Comparison of ENCODE assay signal across 1 cellular context in the genomic region with DNA sequence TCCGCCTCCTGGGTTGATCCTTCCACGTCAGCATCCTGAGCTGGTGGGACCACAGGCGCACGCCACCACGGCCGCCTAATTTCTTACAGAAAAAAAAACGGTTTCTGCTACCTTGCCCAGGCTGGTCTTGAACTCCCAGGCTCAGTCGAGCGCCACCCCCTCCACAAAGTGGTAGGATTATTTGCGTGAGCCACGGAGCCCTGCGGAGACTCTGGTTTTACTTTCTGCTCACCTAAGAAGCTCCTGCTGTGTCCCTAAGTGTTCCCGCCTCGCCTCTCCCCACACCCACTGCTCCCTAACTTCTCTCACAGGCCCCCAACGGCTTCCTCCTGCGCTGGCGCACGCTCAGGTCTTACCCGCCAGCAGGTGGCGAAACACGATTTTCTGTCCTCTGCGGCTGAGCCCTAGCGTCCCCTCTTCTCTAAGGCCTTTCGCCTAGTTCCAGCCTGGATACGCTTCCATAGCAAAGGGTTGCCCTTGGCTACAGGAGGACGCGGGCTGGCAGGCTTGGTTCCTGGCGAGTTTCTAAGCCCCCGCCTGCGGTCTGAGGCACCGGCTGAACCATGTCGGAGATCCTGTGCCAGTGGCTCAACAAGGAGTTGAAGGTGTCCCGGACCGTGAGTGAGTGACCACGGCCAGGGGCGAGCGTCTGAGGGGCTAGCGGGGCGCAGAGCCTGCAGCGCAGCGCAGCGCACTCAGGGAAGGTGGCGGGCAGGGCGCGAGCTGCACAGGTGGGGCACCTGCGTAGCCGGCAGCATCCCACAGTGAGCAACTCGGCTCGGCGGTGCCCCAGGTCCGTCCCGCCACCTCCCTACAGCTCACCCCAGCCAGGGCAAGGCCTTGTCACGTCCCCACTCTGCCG.
TF ChIP-seq lines count a peak whose summit lies in the region.

A gene with protein sequence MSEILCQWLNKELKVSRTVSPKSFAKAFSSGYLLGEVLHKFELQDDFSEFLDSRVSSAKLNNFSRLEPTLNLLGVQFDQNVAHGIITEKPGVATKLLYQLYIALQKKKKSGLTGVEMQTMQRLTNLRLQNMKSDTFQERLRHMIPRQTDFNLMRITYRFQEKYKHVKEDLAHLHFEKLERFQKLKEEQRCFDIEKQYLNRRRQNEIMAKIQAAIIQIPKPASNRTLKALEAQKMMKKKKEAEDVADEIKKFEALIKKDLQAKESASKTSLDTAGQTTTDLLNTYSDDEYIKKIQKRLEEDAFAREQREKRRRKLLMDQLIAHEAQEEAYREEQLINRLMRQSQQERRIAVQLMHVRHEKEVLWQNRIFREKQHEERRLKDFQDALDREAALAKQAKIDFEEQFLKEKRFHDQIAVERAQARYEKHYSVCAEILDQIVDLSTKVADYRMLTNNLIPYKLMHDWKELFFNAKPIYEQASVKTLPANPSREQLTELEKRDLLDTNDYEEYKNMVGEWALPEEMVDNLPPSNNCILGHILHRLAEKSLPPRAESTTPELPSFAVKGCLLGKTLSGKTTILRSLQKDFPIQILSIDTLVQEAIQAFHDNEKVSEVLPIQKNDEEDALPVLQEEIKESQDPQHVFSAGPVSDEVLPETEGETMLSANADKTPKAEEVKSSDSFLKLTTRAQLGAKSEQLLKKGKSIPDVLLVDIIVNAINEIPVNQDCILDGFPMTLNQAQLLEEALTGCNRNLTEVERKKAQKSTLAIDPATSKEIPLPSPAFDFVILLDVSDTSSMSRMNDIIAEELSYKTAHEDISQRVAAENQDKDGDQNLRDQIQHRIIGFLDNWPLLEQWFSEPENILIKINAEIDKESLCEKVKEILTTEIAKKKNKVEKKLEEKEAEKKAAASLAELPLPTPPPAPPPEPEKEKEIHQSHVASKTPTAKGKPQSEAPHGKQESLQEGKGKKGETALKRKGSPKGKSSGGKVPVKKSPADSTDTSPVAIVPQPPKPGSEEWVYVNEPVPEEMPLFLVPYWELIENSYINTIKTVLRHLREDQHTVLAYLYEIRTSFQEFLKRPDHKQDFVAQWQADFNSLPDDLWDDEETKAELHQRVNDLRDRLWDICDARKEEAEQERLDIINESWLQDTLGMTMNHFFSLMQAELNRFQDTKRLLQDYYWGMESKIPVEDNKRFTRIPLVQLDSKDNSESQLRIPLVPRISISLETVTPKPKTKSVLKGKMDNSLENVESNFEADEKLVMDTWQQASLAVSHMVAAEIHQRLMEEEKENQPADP (N-terminal part only) (plus strand): TSS at position 429 of the 862 bp plus-strand sequence. CDS start 135 bp downstream, at position 564.

TF ChIP-seq in A549, 52 proteins besides CTCF, POLR2A, EP300 and RAD21 (continued from another document):
- TF ChIP-seq, protein P1, sequence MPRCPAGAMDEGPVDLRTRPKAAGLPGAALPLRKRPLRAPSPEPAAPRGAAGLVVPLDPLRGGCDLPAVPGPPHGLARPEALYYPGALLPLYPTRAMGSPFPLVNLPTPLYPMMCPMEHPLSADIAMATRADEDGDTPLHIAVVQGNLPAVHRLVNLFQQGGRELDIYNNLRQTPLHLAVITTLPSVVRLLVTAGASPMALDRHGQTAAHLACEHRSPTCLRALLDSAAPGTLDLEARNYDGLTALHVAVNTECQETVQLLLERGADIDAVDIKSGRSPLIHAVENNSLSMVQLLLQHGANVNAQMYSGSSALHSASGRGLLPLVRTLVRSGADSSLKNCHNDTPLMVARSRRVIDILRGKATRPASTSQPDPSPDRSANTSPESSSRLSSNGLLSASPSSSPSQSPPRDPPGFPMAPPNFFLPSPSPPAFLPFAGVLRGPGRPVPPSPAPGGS (IDR thresholded peaks at IDR 0.05), result 0 out of 3 replicates have a peak, but pooled peaks have one; percentile 60
- TF ChIP-seq, protein P2, sequence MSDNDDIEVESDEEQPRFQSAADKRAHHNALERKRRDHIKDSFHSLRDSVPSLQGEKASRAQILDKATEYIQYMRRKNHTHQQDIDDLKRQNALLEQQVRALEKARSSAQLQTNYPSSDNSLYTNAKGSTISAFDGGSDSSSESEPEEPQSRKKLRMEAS (IDR thresholded peaks at IDR 0.05), result peak; percentile 83
